1 cellular context compared by ENCODE assay signal in the genomic region with DNA sequence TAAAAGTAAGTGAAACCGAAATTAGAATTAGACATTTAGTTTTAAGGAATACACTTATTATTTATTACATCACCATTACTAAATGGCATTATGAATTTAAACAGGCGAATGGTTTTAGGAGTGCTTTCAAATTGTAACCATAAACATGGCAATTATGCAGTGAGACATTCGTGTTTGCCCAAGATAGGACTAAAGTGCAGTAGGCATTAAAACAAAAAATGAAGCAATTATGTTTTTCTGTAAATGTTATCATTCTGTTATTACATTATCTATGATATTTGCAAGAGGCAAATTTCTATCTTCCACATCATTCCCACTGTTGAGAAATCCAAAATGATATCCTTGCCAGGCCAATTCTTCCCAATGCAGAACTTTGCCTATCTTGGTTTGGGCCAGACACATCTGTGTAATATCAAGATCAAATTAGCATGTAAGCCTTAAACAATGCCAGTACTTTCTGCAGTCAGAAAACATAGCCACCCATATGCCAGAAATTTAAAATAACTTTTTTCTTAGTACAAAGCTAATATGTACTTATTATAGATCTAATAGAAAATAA.
TF ChIP-seq lines count a peak whose summit lies in the region.

No MANE protein-coding gene starts in this region.

TF ChIP-seq in SK-N-SH, 30 proteins besides CTCF, POLR2A, EP300 and RAD21 (continued from another document):
- TF ChIP-seq, protein P1, sequence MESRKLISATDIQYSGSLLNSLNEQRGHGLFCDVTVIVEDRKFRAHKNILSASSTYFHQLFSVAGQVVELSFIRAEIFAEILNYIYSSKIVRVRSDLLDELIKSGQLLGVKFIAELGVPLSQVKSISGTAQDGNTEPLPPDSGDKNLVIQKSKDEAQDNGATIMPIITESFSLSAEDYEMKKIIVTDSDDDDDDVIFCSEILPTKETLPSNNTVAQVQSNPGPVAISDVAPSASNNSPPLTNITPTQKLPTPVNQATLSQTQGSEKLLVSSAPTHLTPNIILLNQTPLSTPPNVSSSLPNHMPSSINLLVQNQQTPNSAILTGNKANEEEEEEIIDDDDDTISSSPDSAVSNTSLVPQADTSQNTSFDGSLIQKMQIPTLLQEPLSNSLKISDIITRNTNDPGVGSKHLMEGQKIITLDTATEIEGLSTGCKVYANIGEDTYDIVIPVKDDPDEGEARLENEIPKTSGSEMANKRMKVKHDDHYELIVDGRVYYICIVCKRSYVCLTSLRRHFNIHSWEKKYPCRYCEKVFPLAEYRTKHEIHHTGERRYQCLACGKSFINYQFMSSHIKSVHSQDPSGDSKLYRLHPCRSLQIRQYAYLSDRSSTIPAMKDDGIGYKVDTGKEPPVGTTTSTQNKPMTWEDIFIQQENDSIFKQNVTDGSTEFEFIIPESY (IDR thresholded peaks at IDR 0.05; ENCODE audit: borderline replicate concordance, low read depth) = no peak
- TF ChIP-seq NFIC (IDR thresholded peaks at IDR 0.05; ENCODE audit: borderline replicate concordance) (no peak), ELF1 (IDR thresholded peaks at IDR 0.05) (no peak), GATA2 (CRISPR knock-in tag; IDR thresholded peaks at IDR 0.05) (peak; percentile 86), FOSL2 (IDR thresholded peaks at IDR 0.05; ENCODE audit: borderline replicate concordance, low read depth) (no peak), NRF1 (IDR thresholded peaks at IDR 0.05; ENCODE audit: low read depth, low read length) (no peak), FOXM1 (IDR thresholded peaks at IDR 0.05; ENCODE audit: low read depth) (no peak), TEAD4 (IDR thresholded peaks at IDR 0.05; ENCODE audit: borderline replicate concordance, insufficient read depth) (no peak), GABPA (IDR thresholded peaks at IDR 0.05; ENCODE audit: low read depth) (no peak), RXRA (IDR thresholded peaks at IDR 0.05; ENCODE audit: borderline replicate concordance, low read depth) (no peak), SIN3A (IDR thresholded peaks at IDR 0.05; ENCODE audit: borderline replicate concordance, low read depth, low read length) (no peak), JUND (IDR thresholded peaks at IDR 0.05) (no peak), POLR2AphosphoS5 (IDR thresholded peaks at IDR 0.05; ENCODE audit: low read depth, low read length) (no peak), EZH2phosphoT487 (IDR thresholded peaks at IDR 0.05; ENCODE audit: borderline replicate concordance, low read depth) (no peak), RFX5 (IDR thresholded peaks at IDR 0.05; ENCODE audit: low read length) (0 out of 2 replicates have a peak, but pooled peaks have one; percentile 19), CHD2 (IDR thresholded peaks at IDR 0.05; ENCODE audit: low read length, partially characterized antibody) (peak; percentile 62), TCF12 (IDR thresholded peaks at IDR 0.05) (peak; percentile 28; the same call in 1 of the 2 replicates), RCOR1 (IDR thresholded peaks at IDR 0.05; ENCODE audit: low read length) (peak; percentile 82), YY1 (IDR thresholded peaks at IDR 0.05; ENCODE audit: low read depth) (no peak), MEF2A (IDR thresholded peaks at IDR 0.05; ENCODE audit: borderline replicate concordance, low read depth) (no peak), FOXJ3 (CRISPR knock-in tag; IDR thresholded peaks at IDR 0.05) (0 out of 2 replicates have a peak, but pooled peaks have one; percentile 23), SMC3 (IDR thresholded peaks at IDR 0.05; ENCODE audit: low read depth, low read length) (no peak), MXI1 (IDR thresholded peaks at IDR 0.05; ENCODE audit: low read depth, low read length) (peak; percentile 26; the same call in 1 of the 2 replicates)
- TF ChIP-seq, protein P2, sequence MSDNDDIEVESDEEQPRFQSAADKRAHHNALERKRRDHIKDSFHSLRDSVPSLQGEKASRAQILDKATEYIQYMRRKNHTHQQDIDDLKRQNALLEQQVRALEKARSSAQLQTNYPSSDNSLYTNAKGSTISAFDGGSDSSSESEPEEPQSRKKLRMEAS (IDR thresholded peaks at IDR 0.05; ENCODE audit: low read depth) = no peak
- TF ChIP-seq, protein P3, sequence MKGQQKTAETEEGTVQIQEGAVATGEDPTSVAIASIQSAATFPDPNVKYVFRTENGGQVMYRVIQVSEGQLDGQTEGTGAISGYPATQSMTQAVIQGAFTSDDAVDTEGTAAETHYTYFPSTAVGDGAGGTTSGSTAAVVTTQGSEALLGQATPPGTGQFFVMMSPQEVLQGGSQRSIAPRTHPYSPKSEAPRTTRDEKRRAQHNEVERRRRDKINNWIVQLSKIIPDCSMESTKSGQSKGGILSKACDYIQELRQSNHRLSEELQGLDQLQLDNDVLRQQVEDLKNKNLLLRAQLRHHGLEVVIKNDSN (IDR thresholded peaks at IDR 0.05; ENCODE audit: borderline replicate concordance, low read depth) = no peak
- TF ChIP-seq, protein P4, sequence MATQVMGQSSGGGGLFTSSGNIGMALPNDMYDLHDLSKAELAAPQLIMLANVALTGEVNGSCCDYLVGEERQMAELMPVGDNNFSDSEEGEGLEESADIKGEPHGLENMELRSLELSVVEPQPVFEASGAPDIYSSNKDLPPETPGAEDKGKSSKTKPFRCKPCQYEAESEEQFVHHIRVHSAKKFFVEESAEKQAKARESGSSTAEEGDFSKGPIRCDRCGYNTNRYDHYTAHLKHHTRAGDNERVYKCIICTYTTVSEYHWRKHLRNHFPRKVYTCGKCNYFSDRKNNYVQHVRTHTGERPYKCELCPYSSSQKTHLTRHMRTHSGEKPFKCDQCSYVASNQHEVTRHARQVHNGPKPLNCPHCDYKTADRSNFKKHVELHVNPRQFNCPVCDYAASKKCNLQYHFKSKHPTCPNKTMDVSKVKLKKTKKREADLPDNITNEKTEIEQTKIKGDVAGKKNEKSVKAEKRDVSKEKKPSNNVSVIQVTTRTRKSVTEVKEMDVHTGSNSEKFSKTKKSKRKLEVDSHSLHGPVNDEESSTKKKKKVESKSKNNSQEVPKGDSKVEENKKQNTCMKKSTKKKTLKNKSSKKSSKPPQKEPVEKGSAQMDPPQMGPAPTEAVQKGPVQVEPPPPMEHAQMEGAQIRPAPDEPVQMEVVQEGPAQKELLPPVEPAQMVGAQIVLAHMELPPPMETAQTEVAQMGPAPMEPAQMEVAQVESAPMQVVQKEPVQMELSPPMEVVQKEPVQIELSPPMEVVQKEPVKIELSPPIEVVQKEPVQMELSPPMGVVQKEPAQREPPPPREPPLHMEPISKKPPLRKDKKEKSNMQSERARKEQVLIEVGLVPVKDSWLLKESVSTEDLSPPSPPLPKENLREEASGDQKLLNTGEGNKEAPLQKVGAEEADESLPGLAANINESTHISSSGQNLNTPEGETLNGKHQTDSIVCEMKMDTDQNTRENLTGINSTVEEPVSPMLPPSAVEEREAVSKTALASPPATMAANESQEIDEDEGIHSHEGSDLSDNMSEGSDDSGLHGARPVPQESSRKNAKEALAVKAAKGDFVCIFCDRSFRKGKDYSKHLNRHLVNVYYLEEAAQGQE (IDR thresholded peaks at IDR 0.05; ENCODE audit: low read depth, low read length) = no peak
- TF ChIP-seq, protein P5, sequence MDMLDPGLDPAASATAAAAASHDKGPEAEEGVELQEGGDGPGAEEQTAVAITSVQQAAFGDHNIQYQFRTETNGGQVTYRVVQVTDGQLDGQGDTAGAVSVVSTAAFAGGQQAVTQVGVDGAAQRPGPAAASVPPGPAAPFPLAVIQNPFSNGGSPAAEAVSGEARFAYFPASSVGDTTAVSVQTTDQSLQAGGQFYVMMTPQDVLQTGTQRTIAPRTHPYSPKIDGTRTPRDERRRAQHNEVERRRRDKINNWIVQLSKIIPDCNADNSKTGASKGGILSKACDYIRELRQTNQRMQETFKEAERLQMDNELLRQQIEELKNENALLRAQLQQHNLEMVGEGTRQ (IDR thresholded peaks at IDR 0.05; ENCODE audit: borderline replicate concordance, low read depth, low read length) = no peak
- TF ChIP-seq, protein P6, sequence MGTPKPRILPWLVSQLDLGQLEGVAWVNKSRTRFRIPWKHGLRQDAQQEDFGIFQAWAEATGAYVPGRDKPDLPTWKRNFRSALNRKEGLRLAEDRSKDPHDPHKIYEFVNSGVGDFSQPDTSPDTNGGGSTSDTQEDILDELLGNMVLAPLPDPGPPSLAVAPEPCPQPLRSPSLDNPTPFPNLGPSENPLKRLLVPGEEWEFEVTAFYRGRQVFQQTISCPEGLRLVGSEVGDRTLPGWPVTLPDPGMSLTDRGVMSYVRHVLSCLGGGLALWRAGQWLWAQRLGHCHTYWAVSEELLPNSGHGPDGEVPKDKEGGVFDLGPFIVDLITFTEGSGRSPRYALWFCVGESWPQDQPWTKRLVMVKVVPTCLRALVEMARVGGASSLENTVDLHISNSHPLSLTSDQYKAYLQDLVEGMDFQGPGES (IDR thresholded peaks at IDR 0.05; ENCODE audit: low read depth, low read length) = no peak
